Comparison of ENCODE assay signal across 23 cellular contexts in genomic region chr4:19278665-19279064, GRCh38.
"Had no signal": no experiment of that assay in that cellular context is flagged by ENCODE, and none has a peak within 500 bp of the region (broad histone marks: within the 10 kb centered on the region; RNA-seq: fewer than 3 reads in every experiment).

No MANE protein-coding gene starts in this region.

- H3K4me3 Mint-ChIP-seq: naive thymus-derived CD4-positive, alpha-beta T cell; nephron progenitor cell; stimulated activated memory B cell treated with anti-CD40 and anti-IgM and Interleukin-4, amounts not matched to agents 10 μg/mL and 1 μg/mL and 100 μg/mL, for 72 hours; stimulated activated naive CD8-positive, alpha-beta T cell treated with anti-CD3 and anti-CD28 coated beads, Interleukin-15, amount 100 ng/mL, for 72 hours had no signal

- H3K9me3 ChIP-seq: esophagus muscularis mucosa, gastrocnemius medialis, psoas muscle, right lobe of liver, testis had no signal

- H3K36me3 Mint-ChIP-seq: stimulated activated memory B cell treated with anti-CD40 and anti-IgM and Interleukin-4, amounts not matched to agents 10 μg/mL and 1 μg/mL and 100 μg/mL, for 72 hours had no signal

- H3K4me1 ChIP-seq: esophagus muscularis mucosa, gastrocnemius medialis, heart right ventricle, parathyroid adenoma, psoas muscle, right lobe of liver, spleen, testis, tibial nerve had no signal

- H3K27ac ChIP-seq: dorsolateral prefrontal cortex, epithelial cell of prostate, esophagus muscularis mucosa, gastrocnemius medialis, heart right ventricle, parathyroid adenoma, psoas muscle, right lobe of liver, spleen, testis, tibial nerve had no signal

- H3K27me3 Mint-ChIP-seq: naive thymus-derived CD4-positive, alpha-beta T cell; stimulated activated memory B cell treated with anti-CD40 and anti-IgM and Interleukin-4, amounts not matched to agents 10 μg/mL and 1 μg/mL and 100 μg/mL, for 72 hours; stimulated activated naive CD8-positive, alpha-beta T cell treated with anti-CD3 and anti-CD28 coated beads, Interleukin-15, amount 100 ng/mL, for 72 hours had no signal

- H3K9ac ChIP-seq: parathyroid adenoma had no signal

- DNase-seq: caudate nucleus; cortex of kidney; dorsolateral prefrontal cortex; effector memory CD4-positive, alpha-beta T cell; gastrocnemius medialis; heart right ventricle; left colon; naive thymus-derived CD4-positive, alpha-beta T cell; nephron progenitor cell; psoas muscle; retina; right lobe of liver; spleen; stimulated activated CD4-positive, alpha-beta T cell treated with anti-CD3 and anti-CD28 coated beads, Interleukin-15, amount 100 ng/mL, for 24 hours; stimulated activated CD4-positive, alpha-beta T cell treated with anti-CD3 and anti-CD28 coated beads, Interleukin-1b, Interleukin-23, amount 100 ng/mL, for 48 hours; stimulated activated CD4-positive, alpha-beta T cell treated with anti-CD3 and anti-CD28 coated beads, Interleukin-4, amount 100 ng/mL, for 24 hours; stimulated activated naive CD8-positive, alpha-beta T cell treated with anti-CD3 and anti-CD28 coated beads, Interleukin-15, amount 100 ng/mL, for 72 hours; testis had no signal

- H3K4me1 Mint-ChIP-seq: naive thymus-derived CD4-positive, alpha-beta T cell; nephron progenitor cell; stimulated activated memory B cell treated with anti-CD40 and anti-IgM and Interleukin-4, amounts not matched to agents 10 μg/mL and 1 μg/mL and 100 μg/mL, for 72 hours; stimulated activated naive CD8-positive, alpha-beta T cell treated with anti-CD3 and anti-CD28 coated beads, Interleukin-15, amount 100 ng/mL, for 72 hours had no signal

- H3K27ac Mint-ChIP-seq: naive thymus-derived CD4-positive, alpha-beta T cell; nephron progenitor cell; stimulated activated memory B cell treated with anti-CD40 and anti-IgM and Interleukin-4, amounts not matched to agents 10 μg/mL and 1 μg/mL and 100 μg/mL, for 72 hours; stimulated activated naive CD8-positive, alpha-beta T cell treated with anti-CD3 and anti-CD28 coated beads, Interleukin-15, amount 100 ng/mL, for 72 hours had no signal

- H3K4me3 ChIP-seq: dorsolateral prefrontal cortex, esophagus muscularis mucosa, gastrocnemius medialis, heart right ventricle, psoas muscle, right lobe of liver, spleen, testis, tibial nerve had no signal

- H2AFZ ChIP-seq: parathyroid adenoma had no signal

- ATAC-seq: gastrocnemius medialis; heart right ventricle; left colon; naive thymus-derived CD4-positive, alpha-beta T cell; psoas muscle; right lobe of liver; stimulated activated memory B cell treated with anti-CD40 and anti-IgM and Interleukin-4, amounts not matched to agents 10 μg/mL and 1 μg/mL and 100 μg/mL, for 72 hours; stimulated activated naive CD8-positive, alpha-beta T cell treated with anti-CD3 and anti-CD28 coated beads, Interleukin-15, amount 100 ng/mL, for 72 hours had no signal

- H3K27me3 ChIP-seq: dorsolateral prefrontal cortex, esophagus muscularis mucosa, gastrocnemius medialis, heart right ventricle, right lobe of liver, spleen, testis, tibial nerve had no signal

- H3K79me2 ChIP-seq: parathyroid adenoma had no signal

- H3K36me3 ChIP-seq: esophagus muscularis mucosa, gastrocnemius medialis, heart right ventricle, right lobe of liver, spleen, tibial nerve had no signal
